ENCODE assay signal across 1 cellular context in genomic region chr7:120834726-120835125, GRCh38.
TF ChIP-seq lines count a peak whose summit lies in the region.

No MANE protein-coding gene starts in this region.

TF ChIP-seq in WTC11, 78 proteins besides CTCF, POLR2A, EP300 and RAD21 (continued from another document):
- TF ChIP-seq, protein P1, sequence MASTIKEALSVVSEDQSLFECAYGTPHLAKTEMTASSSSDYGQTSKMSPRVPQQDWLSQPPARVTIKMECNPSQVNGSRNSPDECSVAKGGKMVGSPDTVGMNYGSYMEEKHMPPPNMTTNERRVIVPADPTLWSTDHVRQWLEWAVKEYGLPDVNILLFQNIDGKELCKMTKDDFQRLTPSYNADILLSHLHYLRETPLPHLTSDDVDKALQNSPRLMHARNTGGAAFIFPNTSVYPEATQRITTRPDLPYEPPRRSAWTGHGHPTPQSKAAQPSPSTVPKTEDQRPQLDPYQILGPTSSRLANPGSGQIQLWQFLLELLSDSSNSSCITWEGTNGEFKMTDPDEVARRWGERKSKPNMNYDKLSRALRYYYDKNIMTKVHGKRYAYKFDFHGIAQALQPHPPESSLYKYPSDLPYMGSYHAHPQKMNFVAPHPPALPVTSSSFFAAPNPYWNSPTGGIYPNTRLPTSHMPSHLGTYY (CRISPR knock-in tag; IDR thresholded peaks at IDR 0.05): no peak
- TF ChIP-seq TEAD4 (CRISPR knock-in tag; IDR thresholded peaks at IDR 0.05) (no peak), ZNF416 (CRISPR knock-in tag; IDR thresholded peaks at IDR 0.05) (no peak), JAZF1 (CRISPR knock-in tag; IDR thresholded peaks at IDR 0.05) (no peak), CREM (CRISPR knock-in tag; IDR thresholded peaks at IDR 0.05) (no peak), ESRRA (CRISPR knock-in tag; IDR thresholded peaks at IDR 0.05; ENCODE audit: borderline replicate concordance) (no peak), CREB1 (CRISPR knock-in tag; IDR thresholded peaks at IDR 0.05) (no peak), TP53 (CRISPR knock-in tag; IDR thresholded peaks at IDR 0.05) (no peak), SOX15 (CRISPR knock-in tag; IDR thresholded peaks at IDR 0.05) (no peak), HMGA2 (CRISPR knock-in tag; IDR thresholded peaks at IDR 0.05) (no peak)
TF ChIP-seq in WTC11: peak in this region for 0.
